27 cellular contexts compared by ENCODE assay signal in genomic region chr4:8097141-8097541, GRCh38.
"Had no signal": no experiment of that assay in that cellular context is flagged by ENCODE, and none has a peak within 500 bp of the region (broad histone marks: within the 10 kb centered on the region; RNA-seq: fewer than 3 reads in every experiment).

No MANE protein-coding gene starts in this region.

- H3K4me1 ChIP-seq: foreskin keratinocyte had no signal

- H3K36me3 Mint-ChIP-seq: activated naive CD8-positive, alpha-beta T cell treated with anti-CD3 and anti-CD28 coated beads, Interleukin-2, amount 10 ng/mL, durations not matched to agents 7 days and 5 days had no signal

- ATAC-seq: activated CD4-positive, alpha-beta T cell treated with anti-CD3 and anti-CD28 coated beads for 36 hours; activated T-cell treated with anti-CD3 and anti-CD28 coated beads, Interleukin-2, amount 50 U/mL, for 4 hours; foreskin keratinocyte; left colon; lower lobe of right lung; naive thymus-derived CD8-positive, alpha-beta T cell; upper lobe of right lung had no signal

- H3K4me3 ChIP-seq: lower lobe of right lung, sigmoid colon, upper lobe of right lung had no signal

- DNase-seq: activated B cell treated with CpG ODN at 0.5 μM for 24 hours; activated CD4-positive, alpha-beta T cell treated with anti-CD3 and anti-CD28 coated beads for 36 hours; activated CD4-positive, alpha-beta T cell treated with anti-CD3 and anti-CD28 coated beads, Interleukin-2, amount 50 U/mL, for 4 hours; activated CD8-positive, alpha-beta memory T cell treated with anti-CD3 and anti-CD28 coated beads for 24 hours; activated CD8-positive, alpha-beta memory T cell treated with anti-CD3 and anti-CD28 coated beads, Interleukin-2, amount 50 U/mL, for 4 hours; activated naive CD4-positive, alpha-beta T cell; activated naive CD8-positive, alpha-beta T cell treated with anti-CD3 and anti-CD28 coated beads, Interleukin-2, amount 10 ng/mL, durations not matched to agents 7 days and 5 days; activated T-cell treated with anti-CD3 and anti-CD28 coated beads, Interleukin-2, amount 50 U/mL, for 4 hours; amniotic stem cell; cerebellar nuclear complex; cortex of kidney; foreskin keratinocyte; hippocampal formation; left colon; lower lobe of right lung; mesendoderm; naive thymus-derived CD8-positive, alpha-beta T cell; sigmoid colon; stimulated activated CD4-positive, alpha-beta T cell treated with anti-CD3 and anti-CD28 coated beads, Interleukin-4, amount 100 ng/mL, for 1 hour; stimulated activated naive CD4-positive, alpha-beta T cell treated with Interleukin-2 at 50 U/mL for 16 hours; T1000; upper lobe of right lung had no signal

- FAIRE-seq: bronchial epithelial cell, islet of Langerhans had no signal

- H3K27me3 ChIP-seq: neutrophil, sigmoid colon, upper lobe of right lung had no signal

- H3K27me3 Mint-ChIP-seq: activated B cell treated with CpG ODN at 0.5 μM for 24 hours; activated CD4-positive, alpha-beta T cell treated with anti-CD3 and anti-CD28 coated beads for 36 hours; naive thymus-derived CD8-positive, alpha-beta T cell had no signal

- H3K4me3 Mint-ChIP-seq: activated B cell treated with CpG ODN at 0.5 μM for 24 hours; activated CD4-positive, alpha-beta T cell treated with anti-CD3 and anti-CD28 coated beads for 36 hours; activated naive CD8-positive, alpha-beta T cell treated with anti-CD3 and anti-CD28 coated beads, Interleukin-2, amount 10 ng/mL, durations not matched to agents 7 days and 5 days; activated T-cell treated with anti-CD3 and anti-CD28 coated beads, Interleukin-2, amount 50 U/mL, for 4 hours; T-helper 1 cell treated with Interleukin-12 subunit alpha and Interleukin-12 subunit beta and Interleukin-4 antibody, amounts not matched to agents 30 μg/mL and 1 μg/mL, for 36 hours had no signal

- H3K36me3 ChIP-seq: lower lobe of right lung, neutrophil, sigmoid colon, upper lobe of right lung had no signal

- H3K4me1 Mint-ChIP-seq: activated B cell treated with CpG ODN at 0.5 μM for 24 hours; activated CD4-positive, alpha-beta T cell treated with anti-CD3 and anti-CD28 coated beads for 36 hours; activated naive CD8-positive, alpha-beta T cell treated with anti-CD3 and anti-CD28 coated beads, Interleukin-2, amount 10 ng/mL, durations not matched to agents 7 days and 5 days had no signal

- H3K9me3 ChIP-seq: neutrophil, upper lobe of right lung had no signal

- H3K27ac Mint-ChIP-seq: activated B cell treated with CpG ODN at 0.5 μM for 24 hours; activated CD4-positive, alpha-beta T cell treated with anti-CD3 and anti-CD28 coated beads for 36 hours; activated naive CD8-positive, alpha-beta T cell treated with anti-CD3 and anti-CD28 coated beads, Interleukin-2, amount 10 ng/mL, durations not matched to agents 7 days and 5 days; activated T-helper 2 cell treated with anti-CD3 and anti-CD28 coated beads, Interferon-gamma antibody, Interleukin-2, Interleukin-4, amounts not matched to agents 10 μg/mL and 5 μg/mL and 100 μg/mL, durations not matched to agents 14 hours and 24 hours and 36 hours; naive thymus-derived CD8-positive, alpha-beta T cell; T-helper 1 cell treated with Interleukin-12 subunit alpha and Interleukin-12 subunit beta and Interleukin-4 antibody, amounts not matched to agents 30 μg/mL and 1 μg/mL, for 36 hours had no signal

- H3K27ac ChIP-seq: foreskin keratinocyte, neutrophil, upper lobe of right lung had no signal
